In genomic region chr11:118152020-118152551, GRCh38 we compare ENCODE assay signal across 13 cellular contexts. TPM values are rescaled to one million over a fixed set of nuclear protein-coding genes. Genes with fewer than 3 reads are reported as not detected.
DNase-seq lines count a peak whose midpoint lies in the region; ATAC-seq and TF ChIP-seq lines count a peak whose summit lies in the region.
"Had no signal": no experiment of that assay in that cellular context is flagged by ENCODE, and none has a peak within 500 bp of the region (broad histone marks: within the 10 kb centered on the region; RNA-seq: fewer than 3 reads in every experiment).

No MANE protein-coding gene starts in this region.

- ATAC-seq in Right ventricle myocardium superior (ENCODE audit: poor library complexity) (no peak), GM19455 (IDR thresholded peaks at IDR 0.05; ENCODE audit: unreplicated experiment) (no peak)

- TF ChIP-seq POLR2A in uterus (IDR thresholded peaks at IDR 0.05), result no peak

- no peaks in the 10 kb centered on the region for H3K36me3 ChIP-seq in cardiac muscle cell
- no peaks in the 10 kb centered on the region for H3K36me3 ChIP-seq in mammary epithelial cell (ENCODE audit: insufficient read depth, low read length)
- no peaks in the 10 kb centered on the region for H3K36me3 ChIP-seq in uterus
- H3K36me3 ChIP-seq: SJSA1 had no signal

- in situ Hi-C loops in mammary epithelial cell (cut with MboI; ENCODE audit: low sequenced_read_pairs in 2 of 2), result no loop called here

- peak overlapping the region; percentile 54 for H3K4me3 ChIP-seq in cardiac muscle cell
- peak overlapping the region; percentile 42 to 69 (median 55) for H3K4me3 ChIP-seq in mammary epithelial cell (replicated peaks in 1 of 3; ENCODE audit: insufficient read depth in 1 of 3, low read depth in 2 of 3, low read length in 3 of 3)
- H3K4me3 ChIP-seq in uterus, result peak overlapping the region; percentile 38 to 40
- H3K4me3 ChIP-seq: body of pancreas, SJSA1 had no signal

- CTCF ChIA-PET in mammary epithelial cell (lab: Charles Lee; ENCODE audit: low non-redundant PET), result no interaction called here

- peak overlapping the region; percentile 97 for H3K4me2 ChIP-seq in mammary epithelial cell (ENCODE audit: insufficient read depth, low read depth, low read length)

- no peak overlapping the region for H3K27ac ChIP-seq in cardiac muscle cell
- no peak overlapping the region for H3K27ac ChIP-seq in mammary epithelial cell (ENCODE audit: insufficient read depth, low read depth, low read length)
- H3K27ac ChIP-seq in uterus, result no peak overlapping the region
- H3K27ac ChIP-seq: body of pancreas, SJSA1 had no signal

- 20% methylated on average over 14 of the region's 16 CpGs for WGBS in mammary epithelial cell (ENCODE audit: low coverage, missing lambda C conversion rate)

- H3K79me2 ChIP-seq in mammary epithelial cell (ENCODE audit: insufficient read depth, low read length), result no peaks in the 10 kb centered on the region

- no peak overlapping the region for H3K27ac Mint-ChIP-seq in mesothelial cell of epicardium

- peaks cover 98% of the 10 kb centered on the region for H3K27me3 Mint-ChIP-seq in mesothelial cell of epicardium (ENCODE audit: low read depth)

- no peak for TF ChIP-seq CTCF in cardiac muscle cell (IDR thresholded peaks at IDR 0.05; ENCODE audit: low read depth, low read length)
- TF ChIP-seq CTCF in mammary epithelial cell (conservative IDR thresholded peaks at IDR 0.05 in 1 of 2, IDR thresholded peaks at IDR 0.05 in 1 of 2; ENCODE audit: extremely low read depth in 1 of 2, insufficient read depth in 1 of 2, low read depth in 1 of 2, low read length in 2 of 2), result no peak
- no peak for TF ChIP-seq CTCF in mesothelial cell of epicardium (IDR thresholded peaks at IDR 0.05; ENCODE audit: unreplicated experiment)
- TF ChIP-seq CTCF in uterus (IDR thresholded peaks at IDR 0.05), result no peak

- no peaks in the 10 kb centered on the region for H3K9me3 Mint-ChIP-seq in mesothelial cell of epicardium

- no peak for DNase-seq in cardiac muscle cell (ENCODE audit: low read depth in 1 of 2, low spot score in 1 of 2)
- no peak for DNase-seq in Right ventricle myocardium superior
- no peak for DNase-seq in mammary epithelial cell
- no peak for DNase-seq in mesothelial cell of epicardium (ENCODE audit: low spot score in 2 of 2, unreplicated experiment in 2 of 2)
- no peak for DNase-seq in uterus
- no peak for DNase-seq in globus pallidus (ENCODE audit: low spot score)
- no peak for DNase-seq in GF-D8 (lab: John Stamatoyannopoulos, UW)
- DNase-seq: stimulated activated CD8-positive, alpha-beta memory T cell treated with anti-CD3 and anti-CD28 coated beads, Interleukin-4, amount 100 ng/mL, for 48 hours had no signal

- H3K9me3 ChIP-seq in cardiac muscle cell (ENCODE audit: low read depth) (no peaks in the 10 kb centered on the region), mammary epithelial cell (replicated peaks; ENCODE audit: insufficient read depth, low read length) (no peaks in the 10 kb centered on the region), uterus (no peaks in the 10 kb centered on the region)
- H3K9me3 ChIP-seq: body of pancreas, SJSA1 had no signal

- no TSS peak for BruUV-seq in mammary epithelial cell (replicated peaks; lab: Mats Ljungman, UMichigan)

- no peaks in the 10 kb centered on the region for H3K36me3 Mint-ChIP-seq in mesothelial cell of epicardium

- H3K4me1 Mint-ChIP-seq in mesothelial cell of epicardium, result peaks cover 24% of the 10 kb centered on the region

- H2AFZ ChIP-seq in mammary epithelial cell (ENCODE audit: low read depth, low read length), result peak overlapping the region; percentile 89

- H3K4me3 Mint-ChIP-seq in mesothelial cell of epicardium, result peak overlapping the region; percentile 67

- dilution Hi-C loops in mammary epithelial cell (cut with HindIII; ENCODE audit: low sequenced_read_pairs), result no loop called here

- no peaks in the 10 kb centered on the region for H4K20me1 ChIP-seq in mammary epithelial cell (ENCODE audit: insufficient read depth, low read length)

- intact Hi-C loops in Right ventricle myocardium superior (cut with DNase I) (no loop called here), mammary epithelial cell (cut with micrococcal nuclease) (loop anchor here (1.0 kb wide), 1 partner anchor 19 kb away; no protein-coding TSS in a partner anchor), uterus (cut with DNase I; ENCODE audit: low total_unique reads) (no loop called here)

- no peak overlapping the region for H3K9ac ChIP-seq in mammary epithelial cell (ENCODE audit: insufficient read depth, low read length)

- H3K27me3 ChIP-seq in cardiac muscle cell, result peaks cover 94% of the 10 kb centered on the region
- no peaks in the 10 kb centered on the region for H3K27me3 ChIP-seq in mammary epithelial cell (ENCODE audit: insufficient read depth, low read length)
- no peaks in the 10 kb centered on the region for H3K27me3 ChIP-seq in uterus

- H3K4me1 ChIP-seq in cardiac muscle cell (ENCODE audit: low read depth) (no peaks in the 10 kb centered on the region), mammary epithelial cell (ENCODE audit: insufficient read depth, low read length) (peaks cover 23% of the 10 kb centered on the region), uterus (peaks cover 0 to 9% of the 10 kb centered on the region in 2 donors)
- H3K4me1 ChIP-seq: SJSA1 had no signal

RNA-seq across cellular contexts. Expression of gene SCN4B, which starts 0.5 kb away (rescaled TPM):
- total RNA-seq in cardiac muscle cell, result 0.11 and 0.21 TPM in 2 replicates
- polyA plus RNA-seq in cardiac muscle cell, result 0.39 TPM in 1 of 2 replicates, not detected in the other
- 12.0 TPM for total RNA-seq in Right ventricle myocardium superior
- 10 to 100 TPM in 1 of 2 donors, 1 to 10 TPM in 1; 6.5 to 11.5 TPM for total RNA-seq in mammary epithelial cell
- 4.5 TPM for polyA plus RNA-seq in mammary epithelial cell
- polyA minus RNA-seq in mammary epithelial cell, result 12.9 TPM
- 1.2 to 1.9 TPM (median 1.5 TPM) in 3 replicates for total RNA-seq in mesothelial cell of epicardium
- 1 to 10 TPM; 1.8 to 7.3 (median 2.5) TPM for total RNA-seq in uterus
- total RNA-seq: HT1080, lung microvascular endothelial cell, SJSA1 had no signal

RNA-seq across cellular contexts. Expression of gene SCN2B, which starts 24.4 kb away (rescaled TPM):
- total RNA-seq in cardiac muscle cell, result 1.5 and 2.5 TPM in 2 replicates
- polyA plus RNA-seq in cardiac muscle cell, result 0.87 and 2.2 TPM in 2 replicates
- total RNA-seq in Right ventricle myocardium superior, result 17.6 TPM
- 1 to 10 TPM in 1 of 2 donors, under 1 TPM in 1; 0.99 to 1.8 TPM for total RNA-seq in mammary epithelial cell
- 0.43 TPM for polyA plus RNA-seq in mammary epithelial cell
- polyA minus RNA-seq in mammary epithelial cell, result not detected
- total RNA-seq in mesothelial cell of epicardium, result 2.3 to 2.5 TPM (median 2.4 TPM) in 3 replicates
- total RNA-seq in uterus, result 1 to 10 TPM in 1 of 4 donors, under 1 TPM in 1, not detected in 2; 0.37 to 9.3 TPM
- total RNA-seq: HT1080, lung microvascular endothelial cell, SJSA1 had no signal
